In genomic region chr3:186237915-186238314, GRCh38 we compare ENCODE assay signal across 19 cellular contexts.
DNase-seq lines count a peak whose midpoint lies in the region; ATAC-seq, FAIRE-seq and TF ChIP-seq lines count a peak whose summit lies in the region.
"Had no signal": no experiment of that assay in that cellular context is flagged by ENCODE, and none has a peak within 500 bp of the region (broad histone marks: within the 10 kb centered on the region; RNA-seq: fewer than 3 reads in every experiment).

No MANE protein-coding gene starts in this region.

- DNase-seq in GM06990 (ENCODE audit: extremely low read depth, insufficient read length) = peak; percentile 51
- no peak for DNase-seq in GM12891 (ENCODE audit: insufficient read length, low spot score)
- DNase-seq in MM.1S = peak; percentile 29
- no peak for DNase-seq in memory B cell (ENCODE audit: low spot score in 2 of 2)
- no peak for DNase-seq in activated naive CD4-positive, alpha-beta T cell treated with anti-CD3 and anti-CD28 coated beads, Interleukin-2, amount 50 U/mL, for 72 hours (ENCODE audit: low spot score in 2 of 2)
- DNase-seq in MG63 = no peak
- DNase-seq in HUDEP-2 (lab: John Stamatoyannopoulos, UW; ENCODE audit: unreplicated experiment in 76 of 76) = no peak
- DNase-seq: ACHN; Calu3; CD8-positive, alpha-beta T cell; DMS79 treated with DMSO at 0.1 percent for 48 hours; GF-D8; H7; HFFc6 had no signal

- TF ChIP-seq CTCF in GM06990 (IDR thresholded peaks at IDR 0.05; ENCODE audit: insufficient read depth, low read length, poor library complexity, severe bottlenecking) (no peak), MM.1S (IDR thresholded peaks at IDR 0.05; ENCODE audit: low read length) (no peak)

- TF ChIP-seq POLR2A in GM12891 (IDR thresholded peaks at IDR 0.05; ENCODE audit: low read depth, low read length) = no peak

- H3F3A ChIP-seq in MM.1S (ENCODE audit: insufficient read depth, low read length) = peaks cover 9% of the 10 kb centered on the region

- no peaks in the 10 kb centered on the region for H3K9me3 Mint-ChIP-seq in memory B cell
- no peaks in the 10 kb centered on the region for H3K9me3 Mint-ChIP-seq in activated naive CD4-positive, alpha-beta T cell treated with anti-CD3 and anti-CD28 coated beads, Interleukin-2, amount 50 U/mL, for 72 hours
- H3K9me3 Mint-ChIP-seq: CD8-positive, alpha-beta T cell; GM23338; HFFc6 had no signal

- H3K79me2 ChIP-seq in MM.1S (ENCODE audit: low read length) = peaks cover 38% of the 10 kb centered on the region

- FAIRE-seq in GM12891 (lab: Jason Lieb, UNC) = peak; percentile 69
- FAIRE-seq: A204.1 had no signal

- H3K4me3 ChIP-seq in GM06990 (replicated peaks; ENCODE audit: low read depth, low read length) (no peak overlapping the region), MM.1S (ENCODE audit: low read length) (no peak overlapping the region), MG63 (no peak overlapping the region)
- H3K4me3 ChIP-seq: GM23338 had no signal

- H2AFZ ChIP-seq in MM.1S (ENCODE audit: low read length) = no peak overlapping the region
- H2AFZ ChIP-seq: GM23338 had no signal

- H3K9me3 ChIP-seq in MM.1S (replicated peaks; ENCODE audit: insufficient read depth, low read length) = no peaks in the 10 kb centered on the region
- no peaks in the 10 kb centered on the region for H3K9me3 ChIP-seq in MG63

- H3K4me1 Mint-ChIP-seq in memory B cell = peaks cover 17% of the 10 kb centered on the region

- H3K4me3 Mint-ChIP-seq in memory B cell = no peak overlapping the region
- H3K4me3 Mint-ChIP-seq: CD8-positive, alpha-beta T cell; GM23338; HFFc6 had no signal

- H3K27me3 Mint-ChIP-seq in memory B cell = no peaks in the 10 kb centered on the region

- H3K9ac ChIP-seq in MM.1S (ENCODE audit: low read length) = no peak overlapping the region
- H3K9ac ChIP-seq: KMS-11 had no signal

- peak overlapping the region; percentile 10 for H3K27ac Mint-ChIP-seq in memory B cell
- no peak overlapping the region for H3K27ac Mint-ChIP-seq in activated naive CD4-positive, alpha-beta T cell treated with anti-CD3 and anti-CD28 coated beads, Interleukin-2, amount 50 U/mL, for 72 hours
- H3K27ac Mint-ChIP-seq: CD8-positive, alpha-beta T cell; GM23338; HFFc6 had no signal

- H3K4me2 ChIP-seq in MM.1S (ENCODE audit: low read depth, low read length) = no peak overlapping the region
- H3K4me2 ChIP-seq: GM23338, KMS-11 had no signal

- no peak overlapping the region for H3K27ac ChIP-seq in MM.1S (ENCODE audit: low read length)
- H3K27ac ChIP-seq: KMS-11 had no signal

- peaks cover 10% of the 10 kb centered on the region for H3K36me3 Mint-ChIP-seq in memory B cell
- no peaks in the 10 kb centered on the region for H3K36me3 Mint-ChIP-seq in activated naive CD4-positive, alpha-beta T cell treated with anti-CD3 and anti-CD28 coated beads, Interleukin-2, amount 50 U/mL, for 72 hours
- H3K36me3 Mint-ChIP-seq: CD8-positive, alpha-beta T cell had no signal

- ATAC-seq in memory B cell (ENCODE audit: low read depth) (no peak), GM19397 (IDR thresholded peaks at IDR 0.05; ENCODE audit: unreplicated experiment) (no peak)
- no peak for ATAC-seq in activated naive CD4-positive, alpha-beta T cell treated with anti-CD3 and anti-CD28 coated beads, Interleukin-2, amount 50 U/mL, for 72 hours
- ATAC-seq: CD8-positive, alpha-beta T cell; GM23338; HCT116 had no signal

- H4K20me1 ChIP-seq in MM.1S (ENCODE audit: insufficient read depth, low read length) = no peaks in the 10 kb centered on the region

- H3K9me2 ChIP-seq in MM.1S (replicated peaks; ENCODE audit: insufficient read depth, low read length) = no peaks in the 10 kb centered on the region

- peaks cover 15% of the 10 kb centered on the region for H3K4me1 ChIP-seq in MM.1S (ENCODE audit: low read length)

- H3K27me3 ChIP-seq in GM06990 (replicated peaks; ENCODE audit: control insufficient read depth, insufficient read depth, low read length) = no peaks in the 10 kb centered on the region
- no peaks in the 10 kb centered on the region for H3K27me3 ChIP-seq in MM.1S (replicated peaks; ENCODE audit: insufficient read depth, low read length)
- no peaks in the 10 kb centered on the region for H3K27me3 ChIP-seq in MG63

- no peaks in the 10 kb centered on the region for H3K36me3 ChIP-seq in GM06990 (ENCODE audit: control insufficient read depth, insufficient read depth, low read length)
- H3K36me3 ChIP-seq in MM.1S (replicated peaks; ENCODE audit: insufficient read depth, low read length) = no peaks in the 10 kb centered on the region
- H3K36me3 ChIP-seq in MG63 = no peaks in the 10 kb centered on the region

TF ChIP-seq in GM12891, 5 proteins besides CTCF, POLR2A, EP300 and RAD21:
- TF ChIP-seq POU2F2 (IDR thresholded peaks at IDR 0.05; ENCODE audit: low read depth, low read length) = no peak; the same call in 1 of the 2 replicates
- TF ChIP-seq SPI1 (IDR thresholded peaks at IDR 0.05; ENCODE audit: low read depth, low read length) = no peak
- TF ChIP-seq PAX5 (IDR thresholded peaks at IDR 0.05; ENCODE audit: insufficient read depth, low read length, severe bottlenecking) = no peak
- no peak for TF ChIP-seq TAF1 (IDR thresholded peaks at IDR 0.05; ENCODE audit: low read depth, low read length)
- TF ChIP-seq POLR2AphosphoS5 (IDR thresholded peaks at IDR 0.05; ENCODE audit: low read depth, low read length) = no peak

Comparison
In these comparisons a context has a peak if more than half of its experiments do, and no peak if none do; other contexts are left out.
1. DNase-seq: peak in GM06990 (single experiment) and MM.1S (single experiment); none in GM12891 (single experiment), memory B cell (0 of 2), activated naive CD4-positive, alpha-beta T cell treated with anti-CD3 and anti-CD28 coated beads, Interleukin-2, amount 50 U/mL, for 72 hours (0 of 2), MG63 (single experiment) and HUDEP-2 (0 of 76).